In genomic region chr7:39607865-39608264, GRCh38 we compare ENCODE assay signal across 16 cellular contexts.
"Had no signal": no experiment of that assay in that cellular context is flagged by ENCODE, and none has a peak within 500 bp of the region (broad histone marks: within the 10 kb centered on the region; RNA-seq: fewer than 3 reads in every experiment).

No MANE protein-coding gene starts in this region.

- H3K36me3 Mint-ChIP-seq: memory B cell; neural progenitor cell; stimulated activated effector memory CD8-positive, alpha-beta T cell treated with anti-CD3 and anti-CD28 coated beads, Interleukin-12 subunit alpha, Interleukin-12 subunit beta, amount 100 ng/mL, for 72 hours had no signal

- DNase-seq: activated CD4-positive, alpha-beta T cell treated with anti-CD3 and anti-CD28 coated beads, Interleukin-2, amount 50 U/mL, for 4 hours; activated CD4-positive, CD25-positive, alpha-beta regulatory T cell treated with anti-CD3 and anti-CD28 coated beads, Interleukin-2, amount 50 U/mL, for 72 hours; activated naive CD4-positive, alpha-beta T cell treated with Interleukin-2 at 50 U/mL for 16 hours; caudate nucleus; heart right ventricle; kidney glomerular epithelial cell; left ventricle myocardium superior; stimulated activated CD4-positive, alpha-beta T cell treated with anti-CD3 and anti-CD28 coated beads, Interleukin-4, amount 100 ng/mL, for 1 hour; stomach; trophoblast cell had no signal

- H2AFZ ChIP-seq: neural progenitor cell had no signal

- H3K27ac Mint-ChIP-seq: memory B cell; neural progenitor cell; stimulated activated effector memory CD8-positive, alpha-beta T cell treated with anti-CD3 and anti-CD28 coated beads, Interleukin-12 subunit alpha, Interleukin-12 subunit beta, amount 100 ng/mL, for 72 hours had no signal

- H3K36me3 ChIP-seq: heart right ventricle, neural progenitor cell, stomach had no signal

- H3K4me3 Mint-ChIP-seq: memory B cell; neural progenitor cell; stimulated activated effector memory CD8-positive, alpha-beta T cell treated with anti-CD3 and anti-CD28 coated beads, Interleukin-12 subunit alpha, Interleukin-12 subunit beta, amount 100 ng/mL, for 72 hours had no signal

- H3K9me3 ChIP-seq: heart right ventricle, stomach had no signal

- ATAC-seq: heart right ventricle; left ventricle myocardium superior; sciatic nerve; stimulated activated effector memory CD8-positive, alpha-beta T cell treated with anti-CD3 and anti-CD28 coated beads, Interleukin-12 subunit alpha, Interleukin-12 subunit beta, amount 100 ng/mL, for 72 hours had no signal

- H3K4me3 ChIP-seq: heart right ventricle, neural progenitor cell, smooth muscle cell, stomach had no signal

- H3K9ac ChIP-seq: neural progenitor cell had no signal

- H3K9me3 Mint-ChIP-seq: memory B cell; neural progenitor cell; stimulated activated effector memory CD8-positive, alpha-beta T cell treated with anti-CD3 and anti-CD28 coated beads, Interleukin-12 subunit alpha, Interleukin-12 subunit beta, amount 100 ng/mL, for 72 hours had no signal

- H3K4me1 ChIP-seq: neural progenitor cell had no signal

- H3K4me2 ChIP-seq: neural progenitor cell had no signal

- H3K27ac ChIP-seq: neural progenitor cell, VCaP had no signal
